In the genomic region with DNA sequence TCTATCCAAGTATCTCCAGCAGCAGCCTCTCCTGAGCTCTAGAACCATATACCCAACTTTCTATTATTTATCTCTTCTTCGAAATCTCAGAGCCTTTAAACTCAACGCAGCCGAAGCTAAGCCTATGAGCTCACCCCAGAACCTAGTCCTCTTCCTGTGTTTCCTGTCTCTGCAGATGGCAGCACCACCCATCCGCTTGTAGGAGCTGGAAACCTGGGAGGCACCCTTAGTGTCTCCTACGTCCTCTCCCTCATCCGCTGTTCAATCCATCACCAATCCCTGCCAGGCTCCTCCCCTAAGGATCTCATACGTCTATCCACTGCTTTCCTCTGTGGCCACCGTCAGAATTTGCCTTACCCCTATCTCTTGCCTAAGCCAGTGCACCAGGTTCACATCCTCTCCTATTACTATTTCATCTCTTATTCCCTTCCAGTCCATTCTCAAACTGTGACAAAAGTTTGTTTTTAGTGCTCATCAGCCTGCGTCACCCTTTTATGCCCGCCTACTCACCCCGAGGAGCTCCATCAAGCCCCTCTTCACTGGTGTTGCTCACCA, we compare ENCODE assay signal across 14 cellular contexts. TPM values are rescaled to one million over a fixed set of nuclear protein-coding genes. Genes with fewer than 3 reads are reported as not detected.
DNase-seq lines count a peak whose midpoint lies in the region; ATAC-seq, FAIRE-seq and TF ChIP-seq lines count a peak whose summit lies in the region.
"Had no signal": no experiment of that assay in that cellular context is flagged by ENCODE, and none has a peak within 500 bp of the region (broad histone marks: within the 10 kb centered on the region; RNA-seq: fewer than 3 reads in every experiment).

No MANE protein-coding gene starts in this region.

- H3K4me3 ChIP-seq in CD4-positive, CD25-positive, alpha-beta regulatory T cell (ENCODE audit: low read depth, low read length): peak overlapping the region; percentile 21
- H3K4me3 ChIP-seq in endothelial cell of umbilical vein (replicated peaks in 1 of 3; ENCODE audit: insufficient read depth in 1 of 3, low read depth in 1 of 3, low read length in 3 of 3) (no peak overlapping the region), neural progenitor cell (no peak overlapping the region)

- CTCF ChIA-PET in endothelial cell of umbilical vein (lab: Charles Lee): interaction anchor here (0.7 to 1.4 kb wide), 6 partner anchors 8 to 255 kb away, joined by 3 to 5 read pairs (median 3); no protein-coding TSS in a partner anchor

- peaks cover 9% of the 10 kb centered on the region for H3F3A ChIP-seq in neural progenitor cell (ENCODE audit: low read depth)

- no peaks in the 10 kb centered on the region for H3K27me3 Mint-ChIP-seq in CD4-positive, CD25-positive, alpha-beta regulatory T cell
- H3K27me3 Mint-ChIP-seq in T-helper 1 cell treated with Interleukin-12 subunit alpha and Interleukin-12 subunit beta and Interleukin-4 antibody, amounts not matched to agents 30 μg/mL and 1 μg/mL, for 36 hours (ENCODE audit: low read depth): no peaks in the 10 kb centered on the region
- H3K27me3 Mint-ChIP-seq in neural progenitor cell (ENCODE audit: insufficient read depth, low read depth): peaks cover 2% of the 10 kb centered on the region

- peak overlapping the region in 3 of 4 donors; percentile 42 to 71 (median 65) for H3K4me3 Mint-ChIP-seq in CD4-positive, CD25-positive, alpha-beta regulatory T cell
- H3K4me3 Mint-ChIP-seq in T-helper 1 cell treated with Interleukin-12 subunit alpha and Interleukin-12 subunit beta and Interleukin-4 antibody, amounts not matched to agents 30 μg/mL and 1 μg/mL, for 36 hours: peak overlapping the region; percentile 44
- H3K4me3 Mint-ChIP-seq in neural progenitor cell: no peak overlapping the region

- H3K27ac Mint-ChIP-seq in CD4-positive, CD25-positive, alpha-beta regulatory T cell: peak overlapping the region; percentile 28 to 86 (median 78)
- H3K27ac Mint-ChIP-seq in T-helper 1 cell treated with Interleukin-12 subunit alpha and Interleukin-12 subunit beta and Interleukin-4 antibody, amounts not matched to agents 30 μg/mL and 1 μg/mL, for 36 hours: peak overlapping the region; percentile 55
- H3K27ac Mint-ChIP-seq in neural progenitor cell: peak overlapping the region; percentile 6

- in situ Hi-C loops in ACHN (cut with HindIII; ENCODE audit: low pct_ligation_motif_present, low pct_unique_long_range_greater_than_20kb, low sequenced_read_pairs): no loop called here

- no peaks in the 10 kb centered on the region for H3K9me3 ChIP-seq in CD4-positive, CD25-positive, alpha-beta regulatory T cell (ENCODE audit: control insufficient read depth in 2 of 2, low read length in 2 of 2)
- H3K9me3 ChIP-seq in endothelial cell of umbilical vein (replicated peaks; ENCODE audit: control insufficient read depth, insufficient read depth, low read length): no peaks in the 10 kb centered on the region
- H3K9me3 ChIP-seq in neural progenitor cell (ENCODE audit: low read depth): no peaks in the 10 kb centered on the region

- intact Hi-C loops in endothelial cell of umbilical vein (cut with micrococcal nuclease): loop anchor here (1.0 kb wide), 1 partner anchor 19 kb away; no protein-coding TSS in a partner anchor

- no peaks in the 10 kb centered on the region for H3K9me3 Mint-ChIP-seq in CD4-positive, CD25-positive, alpha-beta regulatory T cell
- H3K9me3 Mint-ChIP-seq in T-helper 1 cell treated with Interleukin-12 subunit alpha and Interleukin-12 subunit beta and Interleukin-4 antibody, amounts not matched to agents 30 μg/mL and 1 μg/mL, for 36 hours: no peaks in the 10 kb centered on the region
- H3K9me3 Mint-ChIP-seq in neural progenitor cell: peaks cover 19% of the 10 kb centered on the region

- ATAC-seq in CD4-positive, CD25-positive, alpha-beta regulatory T cell (ENCODE audit: low read depth in 2 of 2): peak; percentile 63 to 69
- no peak for ATAC-seq in GM18498 (IDR thresholded peaks at IDR 0.05; ENCODE audit: unreplicated experiment)

- H3K9me1 ChIP-seq in endothelial cell of umbilical vein (replicated peaks; ENCODE audit: control insufficient read depth, extremely low read depth, insufficient read depth, low read length): no peaks in the 10 kb centered on the region

- no peaks in the 10 kb centered on the region for H3K27me3 ChIP-seq in CD4-positive, CD25-positive, alpha-beta regulatory T cell (ENCODE audit: control insufficient read depth, insufficient read depth, low read length)
- H3K27me3 ChIP-seq in endothelial cell of umbilical vein (ENCODE audit: control insufficient read depth in 2 of 2, insufficient read depth in 2 of 2, low read length in 2 of 2) (no peaks in the 10 kb centered on the region), neural progenitor cell (no peaks in the 10 kb centered on the region)

- H3K4me1 Mint-ChIP-seq in CD4-positive, CD25-positive, alpha-beta regulatory T cell: peaks cover 29 to 85% (median 56%) of the 10 kb centered on the region in 4 donors
- peaks cover 59% of the 10 kb centered on the region for H3K4me1 Mint-ChIP-seq in T-helper 1 cell treated with Interleukin-12 subunit alpha and Interleukin-12 subunit beta and Interleukin-4 antibody, amounts not matched to agents 30 μg/mL and 1 μg/mL, for 36 hours (ENCODE audit: low read depth)
- peaks cover 69% of the 10 kb centered on the region for H3K4me1 Mint-ChIP-seq in neural progenitor cell

- H3K4me2 ChIP-seq in endothelial cell of umbilical vein (ENCODE audit: insufficient read depth, low read length) (peak overlapping the region; percentile 6), neural progenitor cell (no peak overlapping the region)

- no peaks in the 10 kb centered on the region for H3K36me3 Mint-ChIP-seq in CD4-positive, CD25-positive, alpha-beta regulatory T cell
- H3K36me3 Mint-ChIP-seq in T-helper 1 cell treated with Interleukin-12 subunit alpha and Interleukin-12 subunit beta and Interleukin-4 antibody, amounts not matched to agents 30 μg/mL and 1 μg/mL, for 36 hours (ENCODE audit: low read depth): peaks cover 15% of the 10 kb centered on the region
- H3K36me3 Mint-ChIP-seq in neural progenitor cell: peaks cover 41% of the 10 kb centered on the region

- no peak overlapping the region for H3K9ac ChIP-seq in endothelial cell of umbilical vein (replicated peaks; ENCODE audit: extremely low read depth, insufficient read depth, low read length)
- no peak overlapping the region for H3K9ac ChIP-seq in neural progenitor cell

- peaks cover 6% of the 10 kb centered on the region for H3K4me1 ChIP-seq in CD4-positive, CD25-positive, alpha-beta regulatory T cell (ENCODE audit: control insufficient read depth, insufficient read depth, low read length, poor library complexity, severe bottlenecking)
- peaks cover 62% of the 10 kb centered on the region for H3K4me1 ChIP-seq in endothelial cell of umbilical vein (ENCODE audit: control insufficient read depth, extremely low read depth, insufficient read depth, low read length)
- peaks cover 40% of the 10 kb centered on the region for H3K4me1 ChIP-seq in neural progenitor cell

- H4K20me1 ChIP-seq in endothelial cell of umbilical vein (replicated peaks; ENCODE audit: control insufficient read depth, extremely low read depth, insufficient read depth, low read length) (peaks cover 4% of the 10 kb centered on the region), neural progenitor cell (ENCODE audit: low read depth) (peaks cover 91% of the 10 kb centered on the region)

- no peak overlapping the region for H3K27ac ChIP-seq in CD4-positive, CD25-positive, alpha-beta regulatory T cell (ENCODE audit: insufficient read depth, low read length, poor library complexity, severe bottlenecking)
- peak overlapping the region; percentile 60 for H3K27ac ChIP-seq in endothelial cell of umbilical vein (ENCODE audit: insufficient read depth, low read depth, low read length)
- H3K27ac ChIP-seq in neural progenitor cell: no peak overlapping the region
- no peak overlapping the region for H3K27ac ChIP-seq in caudate nucleus (ENCODE audit: low read depth, low read length)
- H3K27ac ChIP-seq: HL-60 had no signal

- POLR2A ChIA-PET in endothelial cell of umbilical vein (lab: Charles Lee): interaction anchor here (1.2 to 1.5 kb wide), 2 partner anchors 9 to 34 kb away, joined by 3 read pairs; a partner anchor contains a TSS

- no peak for TF ChIP-seq CTCF in endothelial cell of umbilical vein (IDR thresholded peaks at IDR 0.05; ENCODE audit: extremely low read depth in 1 of 2, insufficient read depth in 1 of 2, low read depth in 1 of 2, low read length in 2 of 2)
- no peak for TF ChIP-seq CTCF in neural progenitor cell (IDR thresholded peaks at IDR 0.05)

- dilution Hi-C loops in endothelial cell of umbilical vein (cut with MboI; ENCODE audit: extremely low pct_ligation_motif_present, low sequenced_read_pairs): no loop called here

- no TSS peak for BruUV-seq in endothelial cell of umbilical vein (replicated peaks; lab: Mats Ljungman, UMichigan)

- DNase-seq in CD4-positive, CD25-positive, alpha-beta regulatory T cell: peak in 1 of 3 donors; percentile 73
- peak; percentile 53 for DNase-seq in endothelial cell of umbilical vein (ENCODE audit: low read depth, low spot score)
- no peak for DNase-seq in neural progenitor cell (ENCODE audit: low spot score)
- DNase-seq in COLO668 (lab: John Stamatoyannopoulos, UW; ENCODE audit: unreplicated experiment): no peak
- DNase-seq in caudate nucleus (lab: John Stamatoyannopoulos, UW): no peak
- DNase-seq in ACHN: no peak
- DNase-seq: activated CD8-positive, alpha-beta memory T cell treated with anti-CD3 and anti-CD28 coated beads, Interleukin-2, amount 50 U/mL, for 48 hours; COR-L47; NCI-H1105; SW 1271 had no signal

- H3K79me2 ChIP-seq in endothelial cell of umbilical vein (ENCODE audit: control insufficient read depth, insufficient read depth, low read length) (peaks cover 100% of the 10 kb centered on the region), neural progenitor cell (ENCODE audit: low read depth) (peaks cover 100% of the 10 kb centered on the region)

- TF ChIP-seq POLR2A in endothelial cell of umbilical vein (IDR thresholded peaks at IDR 0.05; ENCODE audit: low read depth, low read length): no peak

- H2AFZ ChIP-seq in endothelial cell of umbilical vein (ENCODE audit: low read depth, low read length) (no peak overlapping the region), neural progenitor cell (replicated peaks) (no peak overlapping the region)

- H3K36me3 ChIP-seq in CD4-positive, CD25-positive, alpha-beta regulatory T cell (ENCODE audit: control insufficient read depth, insufficient read depth, low read length): no peaks in the 10 kb centered on the region
- no peaks in the 10 kb centered on the region for H3K36me3 ChIP-seq in endothelial cell of umbilical vein (ENCODE audit: control insufficient read depth in 2 of 2, extremely low read depth in 1 of 2, insufficient read depth in 2 of 2, low read length in 2 of 2)
- H3K36me3 ChIP-seq in neural progenitor cell: no peaks in the 10 kb centered on the region

- no peak for FAIRE-seq in endothelial cell of umbilical vein (lab: Jason Lieb, UNC)
- FAIRE-seq: colon had no signal

RNA-seq across cellular contexts. Expression of a gene that starts 9.6 kb away (rescaled TPM):
- total RNA-seq in CD4-positive, CD25-positive, alpha-beta regulatory T cell: 16.3 TPM
- polyA plus RNA-seq in CD4-positive, CD25-positive, alpha-beta regulatory T cell: 10 to 100 TPM in 3 of 4 donors, 1 to 10 TPM in 1; 8.5 to 15.6 (median 12.8) TPM
- total RNA-seq in endothelial cell of umbilical vein: 58.9 and 67.0 TPM in 2 replicates
- polyA plus RNA-seq in endothelial cell of umbilical vein: 75.9 and 78.9 TPM in 2 replicates
- 48.6 and 57.5 TPM in 2 replicates for polyA plus RNA-seq in endothelial cell of umbilical vein (2011; cell fraction: cytosol; rRNA removed)
- polyA plus RNA-seq in endothelial cell of umbilical vein (2011; cell fraction: nucleus; rRNA removed): 95.4 and 99.1 TPM in 2 replicates
- polyA plus RNA-seq in endothelial cell of umbilical vein (2012): 42.5 and 47.3 TPM in 2 replicates
- 73.2 and 78.6 TPM in 2 replicates for polyA minus RNA-seq in endothelial cell of umbilical vein
- 16.1 TPM for polyA minus RNA-seq in endothelial cell of umbilical vein (2011; cell fraction: cytosol; rRNA and poly(A)+ RNA removed)
- 112 and 132 TPM in 2 replicates for polyA minus RNA-seq in endothelial cell of umbilical vein (2011; cell fraction: nucleus; rRNA and poly(A)+ RNA removed)
- 82.6 and 111 TPM in 2 replicates for total RNA-seq in neural progenitor cell (ENCODE audit: low replicate concordance)

Comparison
In these comparisons a context has a peak if more than half of its experiments do, and no peak if none do; other contexts are left out.
1. H3K27ac Mint-ChIP-seq: peak in every context shown above with its lines; median percentile 78 in CD4-positive, CD25-positive, alpha-beta regulatory T cell; 55 in T-helper 1 cell treated with Interleukin-12 subunit alpha and Interleukin-12 subunit beta and Interleukin-4 antibody, amounts not matched to agents 30 μg/mL and 1 μg/mL, for 36 hours; 6 in neural progenitor cell.